ENCODE assay signal across 10 cellular contexts in the genomic region with DNA sequence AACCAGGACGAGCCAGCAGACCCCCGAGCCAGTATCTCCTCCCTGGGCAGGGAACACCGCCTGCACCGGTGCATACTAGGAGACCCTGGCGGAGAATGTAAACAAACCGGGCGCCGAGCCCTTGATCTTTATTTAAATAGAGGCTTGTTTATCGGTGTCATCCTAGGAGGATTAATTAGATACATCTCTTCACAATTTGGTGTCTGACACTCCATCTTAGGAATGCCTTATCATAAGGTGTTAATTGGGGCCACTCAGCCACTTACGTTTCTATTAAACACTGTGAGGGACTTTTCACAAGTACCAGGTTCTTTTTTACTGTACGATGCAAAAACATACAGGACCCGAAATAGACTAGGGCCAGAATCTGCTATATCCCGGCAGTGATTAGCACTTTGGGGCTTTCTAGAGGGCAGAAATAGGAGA. TPM values are rescaled to one million over a fixed set of nuclear protein-coding genes. Genes with fewer than 3 reads are reported as not detected.
DNase-seq lines count a peak whose midpoint lies in the region; ATAC-seq and TF ChIP-seq lines count a peak whose summit lies in the region.
"Had no signal": no experiment of that assay in that cellular context is flagged by ENCODE, and none has a peak within 500 bp of the region (broad histone marks: within the 10 kb centered on the region; RNA-seq: fewer than 3 reads in every experiment).

No MANE protein-coding gene starts in this region.

- peak in 1 of 2 donors; percentile 30 for DNase-seq in cardiac muscle cell (ENCODE audit: low read depth in 1 of 2, low spot score in 1 of 2)
- no peak for DNase-seq in Right ventricle myocardium superior
- no peak for DNase-seq in ascending aorta (ENCODE audit: low spot score in 2 of 2)
- DNase-seq in mesothelial cell of epicardium (ENCODE audit: low spot score in 2 of 2, unreplicated experiment in 2 of 2): no peak
- no peak for DNase-seq in upper lobe of left lung
- DNase-seq in MM.1S: no peak
- DNase-seq in DMS79 treated with DMSO at 0.1 percent for 48 hours (lab: John Stamatoyannopoulos, UW): no peak
- no peak for DNase-seq in trophoblast cell
- DNase-seq: body of pancreas, NCI-H1930 had no signal

- no peak overlapping the region for H2BK5ac ChIP-seq in trophoblast cell (ENCODE audit: low read depth, low read length, poor library complexity)

- H3K27me3 ChIP-seq in cardiac muscle cell (peaks cover 70% of the 10 kb centered on the region), ascending aorta (peaks cover 15% of the 10 kb centered on the region), upper lobe of left lung (peaks cover 0 to 29% (median 11%) of the 10 kb centered on the region in 4 donors), MM.1S (replicated peaks; ENCODE audit: insufficient read depth, low read length) (peaks cover 12% of the 10 kb centered on the region), trophoblast cell (ENCODE audit: insufficient read depth, low read length) (peaks cover 57% of the 10 kb centered on the region)

- ATAC-seq in Right ventricle myocardium superior (ENCODE audit: poor library complexity) (no peak), upper lobe of left lung (ENCODE audit: low FRiP score in 2 of 2) (no peak)
- ATAC-seq: body of pancreas had no signal

- no peak overlapping the region for H2BK12ac ChIP-seq in trophoblast cell (ENCODE audit: low read length)

- H2AK5ac ChIP-seq in trophoblast cell (ENCODE audit: low read length): no peak overlapping the region

- no peak overlapping the region for H4K8ac ChIP-seq in trophoblast cell (ENCODE audit: low read depth, low read length)

- no peak for TF ChIP-seq POLR2A in upper lobe of left lung (IDR thresholded peaks at IDR 0.05)

- H3K9ac ChIP-seq in MM.1S (ENCODE audit: low read length) (no peak overlapping the region), trophoblast cell (ENCODE audit: low read length) (no peak overlapping the region)

- H3K4me3 ChIP-seq in cardiac muscle cell (peak overlapping the region; percentile 55), ascending aorta (peak overlapping the region; percentile 57 to 73), upper lobe of left lung (peak overlapping the region in 3 of 4 donors; percentile 40 to 63 (median 59)), MM.1S (ENCODE audit: low read length) (no peak overlapping the region), trophoblast cell (ENCODE audit: low read depth, low read length) (no peak overlapping the region)

- TF ChIP-seq EP300 in upper lobe of left lung (IDR thresholded peaks at IDR 0.05): no peak

- H3K9me3 ChIP-seq in cardiac muscle cell (ENCODE audit: low read depth): no peaks in the 10 kb centered on the region
- H3K9me3 ChIP-seq in ascending aorta: no peaks in the 10 kb centered on the region
- H3K9me3 ChIP-seq in upper lobe of left lung: no peaks in the 10 kb centered on the region
- H3K9me3 ChIP-seq in MM.1S (replicated peaks; ENCODE audit: insufficient read depth, low read length): no peaks in the 10 kb centered on the region
- H3K9me3 ChIP-seq in trophoblast cell (ENCODE audit: insufficient read depth, low read depth, low read length): peaks cover 3% of the 10 kb centered on the region
- H3K9me3 ChIP-seq: body of pancreas had no signal

- H3K14ac ChIP-seq in trophoblast cell (ENCODE audit: low read length): no peak overlapping the region

- H3K36me3 ChIP-seq in cardiac muscle cell (no peaks in the 10 kb centered on the region), ascending aorta (no peaks in the 10 kb centered on the region), upper lobe of left lung (no peaks in the 10 kb centered on the region), MM.1S (replicated peaks; ENCODE audit: insufficient read depth, low read length) (no peaks in the 10 kb centered on the region), trophoblast cell (ENCODE audit: control insufficient read depth in 1 of 2, insufficient read depth in 2 of 2, low read length in 2 of 2) (no peaks in the 10 kb centered on the region)

- H3K9me2 ChIP-seq in MM.1S (replicated peaks; ENCODE audit: insufficient read depth, low read length): no peaks in the 10 kb centered on the region

- H3K4me1 Mint-ChIP-seq in mesothelial cell of epicardium: peaks cover 30% of the 10 kb centered on the region

- no peak overlapping the region for H4K12ac ChIP-seq in trophoblast cell (ENCODE audit: low read depth, low read length)

- H3K18ac ChIP-seq in trophoblast cell (ENCODE audit: low read length): no peak overlapping the region

- H2BK120ac ChIP-seq in trophoblast cell (ENCODE audit: insufficient read depth, low read length, poor library complexity): no peak overlapping the region

- no peak for TF ChIP-seq CTCF in cardiac muscle cell (IDR thresholded peaks at IDR 0.05; ENCODE audit: low read depth, low read length)
- TF ChIP-seq CTCF in ascending aorta (IDR thresholded peaks at IDR 0.05): no peak
- TF ChIP-seq CTCF in mesothelial cell of epicardium (IDR thresholded peaks at IDR 0.05; ENCODE audit: unreplicated experiment): no peak
- no peak for TF ChIP-seq CTCF in upper lobe of left lung (IDR thresholded peaks at IDR 0.05)
- TF ChIP-seq CTCF in MM.1S (IDR thresholded peaks at IDR 0.05; ENCODE audit: low read length): no peak

- H3K4me1 ChIP-seq in cardiac muscle cell (ENCODE audit: low read depth) (peaks cover 8% of the 10 kb centered on the region), ascending aorta (peaks cover 10 to 16% of the 10 kb centered on the region in 2 donors), upper lobe of left lung (peaks cover 28 to 38% (median 33%) of the 10 kb centered on the region in 4 donors), MM.1S (ENCODE audit: low read length) (no peaks in the 10 kb centered on the region), trophoblast cell (ENCODE audit: control insufficient read depth in 1 of 2, insufficient read depth in 2 of 2, low read length in 2 of 2) (peaks cover 7 to 15% of the 10 kb centered on the region in 2 experiments)

- no peak overlapping the region for H3K27ac Mint-ChIP-seq in mesothelial cell of epicardium

- intact Hi-C loops in Right ventricle myocardium superior (cut with DNase I): no loop called here
- intact Hi-C loops in ascending aorta (cut with DNase I): loop anchor here (5.0 to 10.0 kb wide), 2 partner anchors 531 to 613 kb away; a partner anchor contains a TSS

- no peaks in the 10 kb centered on the region for H4K20me1 ChIP-seq in MM.1S (ENCODE audit: insufficient read depth, low read length)

- no peak overlapping the region for H4K91ac ChIP-seq in trophoblast cell (ENCODE audit: low read depth, low read length)

- H3K23ac ChIP-seq in trophoblast cell (ENCODE audit: low read length): no peak overlapping the region

- H2AFZ ChIP-seq in MM.1S (ENCODE audit: low read length) (no peak overlapping the region), trophoblast cell (ENCODE audit: insufficient read depth, low read length, poor library complexity) (no peak overlapping the region)

- peaks cover 91% of the 10 kb centered on the region for H3K27me3 Mint-ChIP-seq in mesothelial cell of epicardium (ENCODE audit: low read depth)

- H3K4me2 ChIP-seq in MM.1S (ENCODE audit: low read depth, low read length): no peak overlapping the region
- H3K4me2 ChIP-seq in trophoblast cell (ENCODE audit: low read length): no peak overlapping the region

- H3K4ac ChIP-seq in trophoblast cell (ENCODE audit: low read depth, low read length): no peak overlapping the region

- H3K4me3 Mint-ChIP-seq in mesothelial cell of epicardium: peak overlapping the region; percentile 86

- no peaks in the 10 kb centered on the region for H3F3A ChIP-seq in MM.1S (ENCODE audit: insufficient read depth, low read length)

- H3K79me2 ChIP-seq in MM.1S (ENCODE audit: low read length) (no peaks in the 10 kb centered on the region), trophoblast cell (ENCODE audit: control insufficient read depth, insufficient read depth, low read length, poor library complexity) (no peaks in the 10 kb centered on the region)

- H3K9me3 Mint-ChIP-seq in mesothelial cell of epicardium: no peaks in the 10 kb centered on the region

- H3K27ac ChIP-seq in cardiac muscle cell: no peak overlapping the region
- no peak overlapping the region for H3K27ac ChIP-seq in ascending aorta
- peak overlapping the region in 2 of 4 donors; percentile 19 to 40 for H3K27ac ChIP-seq in upper lobe of left lung
- no peak overlapping the region for H3K27ac ChIP-seq in MM.1S (ENCODE audit: low read length)
- no peak overlapping the region for H3K27ac ChIP-seq in trophoblast cell (ENCODE audit: low read depth, low read length)
- H3K27ac ChIP-seq: body of pancreas had no signal

- no peaks in the 10 kb centered on the region for H3K79me1 ChIP-seq in trophoblast cell (ENCODE audit: low read length)

- 6 to 13% methylated on average over 13 of the region's 13 CpGs for WGBS in upper lobe of left lung, 2 donors
- no CpG with 5 or more reads among the region's 13 CpGs for WGBS in trophoblast cell (ENCODE audit: extremely low coverage, insufficient coverage, insufficient read length)

- H3K36me3 Mint-ChIP-seq in mesothelial cell of epicardium: no peaks in the 10 kb centered on the region

RNA-seq across cellular contexts. Expression of a gene that starts 8.0 kb away (rescaled TPM):
- total RNA-seq in cardiac muscle cell: 0.11 TPM in 1 of 2 replicates, not detected in the other
- 0.34 TPM in 1 of 2 replicates, not detected in the other for polyA plus RNA-seq in cardiac muscle cell
- 0.08 TPM for total RNA-seq in Right ventricle myocardium superior
- not detected for total RNA-seq in ascending aorta
- not detected in 3 replicates for total RNA-seq in mesothelial cell of epicardium
- total RNA-seq in upper lobe of left lung: 1 to 10 TPM in 3 of 6 donors, under 1 TPM in 3; 0.44 to 2.1 (median 1.1) TPM
- 0.01 TPM in 1 of 2 replicates, not detected in the other for polyA plus RNA-seq in trophoblast cell (2013)

Comparison
In these comparisons a context has a peak if more than half of its experiments do, and no peak if none do; other contexts are left out.
1. H3K4me3 ChIP-seq: peak in cardiac muscle cell (single experiment), ascending aorta (2 of 2) and upper lobe of left lung (3 of 4); none in MM.1S (single experiment) and trophoblast cell (single experiment).